12 cellular contexts compared by ENCODE assay signal in the genomic region with DNA sequence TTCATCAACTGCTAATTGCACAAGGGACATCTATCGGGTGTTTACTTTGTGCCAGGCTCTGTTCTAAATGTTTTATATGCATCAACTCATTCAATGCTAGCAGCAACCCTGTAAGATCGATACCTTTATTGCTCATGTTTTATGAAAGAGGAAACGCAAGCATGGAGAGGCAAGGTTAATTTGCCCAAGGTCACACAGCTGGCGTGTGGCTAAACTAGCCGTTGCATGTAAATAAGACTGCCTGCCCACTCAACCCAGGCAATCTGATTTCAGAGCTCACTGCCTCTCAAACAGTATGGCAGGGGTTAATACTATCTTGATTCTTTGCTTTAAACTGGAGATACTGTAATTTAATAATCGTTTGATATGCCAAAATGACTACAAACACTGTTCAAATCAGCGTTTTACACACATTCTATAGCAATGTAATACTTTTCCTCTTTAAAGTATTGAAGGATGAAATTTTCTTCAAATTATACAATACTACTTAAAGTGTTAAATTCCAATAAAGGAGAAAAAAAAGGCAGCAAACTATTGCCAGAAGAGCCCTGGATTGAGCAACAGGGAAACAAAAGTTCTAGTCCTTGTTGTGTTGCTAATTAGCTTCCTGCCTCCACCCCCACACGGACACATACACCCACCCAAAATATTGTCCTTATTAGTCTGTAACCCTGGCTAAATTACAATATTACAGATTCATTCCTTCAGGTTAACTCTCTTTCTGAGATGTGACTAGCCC. TPM values are rescaled to one million over a fixed set of nuclear protein-coding genes. Genes with fewer than 3 reads are reported as not detected.
DNase-seq lines count a peak whose midpoint lies in the region; ATAC-seq lines count a peak whose summit lies in the region.
"Had no signal": no experiment of that assay in that cellular context is flagged by ENCODE, and none has a peak within 500 bp of the region (broad histone marks: within the 10 kb centered on the region; RNA-seq: fewer than 3 reads in every experiment).

No MANE protein-coding gene starts in this region.

- peak overlapping the region; percentile 65 for H3K27ac ChIP-seq in skeletal muscle tissue (ENCODE audit: low read depth, low read length)
- H3K27ac ChIP-seq: A549, adrenal gland, GM23248, SJSA1 had no signal

- H3K27me3 ChIP-seq in skeletal muscle tissue (ENCODE audit: control insufficient read depth in 3 of 3, insufficient read depth in 3 of 3, low read length in 3 of 3) = no peaks in the 10 kb centered on the region
- H3K27me3 ChIP-seq: adrenal gland had no signal

- H3K9ac ChIP-seq in skeletal muscle tissue (ENCODE audit: low read depth in 1 of 3, low read length in 3 of 3) = peak overlapping the region in 2 of 3 donors; percentile 43 to 46
- H3K9ac ChIP-seq: GM23248 had no signal

- DNase-seq in NCI-H345 (lab: John Stamatoyannopoulos, UW) (peak; percentile 34), NCI-H345 treated with DMSO at 0.1 percent for 48 hours (lab: John Stamatoyannopoulos, UW; ENCODE audit: unreplicated experiment) (no peak), NAMALWA (ENCODE audit: low spot score) (peak; percentile 78), DMS 273 (lab: John Stamatoyannopoulos, UW; ENCODE audit: unreplicated experiment) (no peak), mucosa of gallbladder (ENCODE audit: low spot score) (no peak), NCI-H2196 treated with DMSO at 0.1 percent for 48 hours (lab: John Stamatoyannopoulos, UW; ENCODE audit: unreplicated experiment) (no peak)
- DNase-seq: adrenal gland, GM23248 had no signal

- no peaks in the 10 kb centered on the region for H3K36me3 ChIP-seq in skeletal muscle tissue (ENCODE audit: control insufficient read depth in 3 of 3, insufficient read depth in 3 of 3, low read length in 3 of 3)
- H3K36me3 ChIP-seq: adrenal gland, SJSA1 had no signal

- H3K4me3 ChIP-seq in skeletal muscle tissue (ENCODE audit: low read length in 3 of 3) = peak overlapping the region in 2 of 3 donors; percentile 42 to 45
- H3K4me3 ChIP-seq: A549, adrenal gland, GM23248, SJSA1 had no signal

- H3K9me3 ChIP-seq in skeletal muscle tissue (ENCODE audit: control insufficient read depth in 3 of 3, low read length in 3 of 3) = no peaks in the 10 kb centered on the region
- H3K9me3 ChIP-seq: A549, adrenal gland, SJSA1 had no signal

- peak; percentile 63 for ATAC-seq in HG02870 (IDR thresholded peaks at IDR 0.05; ENCODE audit: unreplicated experiment)
- ATAC-seq: A549 had no signal

- H3K4me1 ChIP-seq in skeletal muscle tissue (ENCODE audit: control insufficient read depth in 3 of 3, insufficient read depth in 3 of 3, low read length in 3 of 3) = peaks cover 9 to 12% (median 12%) of the 10 kb centered on the region in 3 donors
- H3K4me1 ChIP-seq: A549, adrenal gland, SJSA1 had no signal

RNA-seq across cellular contexts. Expression of gene DHRS7, which starts 39.1 kb away (rescaled TPM):
- total RNA-seq in skeletal muscle tissue = 139 TPM
- 184 TPM for total RNA-seq in mucosa of gallbladder

RNA-seq across cellular contexts. Expression of gene PPM1A, which starts 44.7 kb away (rescaled TPM):
- total RNA-seq in skeletal muscle tissue (36.0 TPM), mucosa of gallbladder (62.9 TPM)

Comparison
In these comparisons a context has a peak if more than half of its experiments do, and no peak if none do; other contexts are left out.
1. DNase-seq: peak in NCI-H345 (single experiment) and NAMALWA (single experiment); none in NCI-H345 treated with DMSO at 0.1 percent for 48 hours (single experiment), DMS 273 (single experiment), mucosa of gallbladder (single experiment) and NCI-H2196 treated with DMSO at 0.1 percent for 48 hours (single experiment).